ENCODE assay signal across 9 cellular contexts in the genomic region with DNA sequence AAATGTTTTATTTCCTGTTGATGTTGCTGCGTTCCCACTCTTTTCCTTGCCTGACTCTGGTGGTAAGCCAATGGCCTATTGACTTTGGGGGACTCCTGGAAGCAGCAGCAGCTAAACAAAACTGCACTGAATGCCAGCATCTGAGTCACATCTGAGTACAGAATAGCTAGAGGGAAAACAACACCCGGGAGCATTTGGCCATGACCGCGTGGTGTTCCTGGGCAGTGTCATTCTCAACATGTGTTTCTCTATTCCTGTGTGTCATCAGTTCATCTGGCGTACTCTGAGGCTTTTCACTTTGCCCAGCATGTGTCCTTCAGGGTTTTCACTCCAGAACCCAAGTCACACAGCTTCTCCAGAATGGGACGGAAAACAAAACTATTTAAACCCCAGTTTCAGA.
DNase-seq lines count a peak whose midpoint lies in the region; ATAC-seq, FAIRE-seq and TF ChIP-seq lines count a peak whose summit lies in the region.
"Had no signal": no experiment of that assay in that cellular context is flagged by ENCODE, and none has a peak within 500 bp of the region (broad histone marks: within the 10 kb centered on the region; RNA-seq: fewer than 3 reads in every experiment).

No MANE protein-coding gene starts in this region.

- H3K27ac Mint-ChIP-seq in T-helper 2 cell treated with Interferon-gamma antibody and Interleukin-4, amounts not matched to agents 5 μg/mL and 100 μg/mL, for 36 hours, result no peak overlapping the region
- H3K27ac Mint-ChIP-seq: neural progenitor cell had no signal

- DNase-seq in Daoy (ENCODE audit: low read depth) (peak; percentile 93), T1000 (lab: John Stamatoyannopoulos, UW) (peak; percentile 69), prostate gland (ENCODE audit: low spot score) (peak; percentile 23), GM12892 (ENCODE audit: insufficient read length) (no peak)
- DNase-seq in T-helper 2 cell treated with Interferon-gamma antibody and Interleukin-4, amounts not matched to agents 5 μg/mL and 100 μg/mL, for 36 hours (ENCODE audit: low spot score), result no peak

- no peaks in the 10 kb centered on the region for H3K4me1 ChIP-seq in gastroesophageal sphincter
- no peaks in the 10 kb centered on the region for H3K4me1 ChIP-seq in prostate gland (replicated peaks)
- H3K4me1 ChIP-seq: neural progenitor cell had no signal

- H3K27me3 Mint-ChIP-seq in T-helper 2 cell treated with Interferon-gamma antibody and Interleukin-4, amounts not matched to agents 5 μg/mL and 100 μg/mL, for 36 hours (ENCODE audit: low read depth), result no peaks in the 10 kb centered on the region

- H3K36me3 ChIP-seq in gastroesophageal sphincter, result no peaks in the 10 kb centered on the region
- no peaks in the 10 kb centered on the region for H3K36me3 ChIP-seq in prostate gland
- H3K36me3 ChIP-seq: neural progenitor cell had no signal

- H3K4me3 Mint-ChIP-seq in T-helper 2 cell treated with Interferon-gamma antibody and Interleukin-4, amounts not matched to agents 5 μg/mL and 100 μg/mL, for 36 hours, result no peak overlapping the region
- H3K4me3 Mint-ChIP-seq: neural progenitor cell had no signal

- H3K9me3 ChIP-seq in gastroesophageal sphincter (no peaks in the 10 kb centered on the region), prostate gland (no peaks in the 10 kb centered on the region)

- no peak for TF ChIP-seq EP300 in gastroesophageal sphincter (IDR thresholded peaks at IDR 0.05)

- TF ChIP-seq POLR2A in gastroesophageal sphincter (IDR thresholded peaks at IDR 0.05), result no peak
- no peak for TF ChIP-seq POLR2A in prostate gland (IDR thresholded peaks at IDR 0.05)
- TF ChIP-seq POLR2A in GM12892 (IDR thresholded peaks at IDR 0.05; ENCODE audit: low read depth, low read length), result no peak

- intact Hi-C loops in prostate gland (cut with DNase I), result no loop called here

- H3K27me3 ChIP-seq in gastroesophageal sphincter (no peaks in the 10 kb centered on the region), prostate gland (replicated peaks; ENCODE audit: insufficient read depth) (no peaks in the 10 kb centered on the region)
- H3K27me3 ChIP-seq: neural progenitor cell had no signal

- H3K4me3 ChIP-seq in gastroesophageal sphincter, result no peak overlapping the region
- H3K4me3 ChIP-seq in prostate gland, result no peak overlapping the region
- H3K4me3 ChIP-seq: neural progenitor cell had no signal

- H3K27ac ChIP-seq in gastroesophageal sphincter (no peak overlapping the region), prostate gland (peak overlapping the region in 1 of 2 donors; percentile 37)
- H3K27ac ChIP-seq: neural progenitor cell had no signal

- WGBS in gastroesophageal sphincter (ENCODE audit: low coverage in 1 of 2), 2 donors, result 38 to 43% methylated on average over 5 to 6 of the region's 6 CpGs
- 31% methylated on average over 6 of the region's 6 CpGs for WGBS in prostate gland

- H3K36me3 Mint-ChIP-seq in T-helper 2 cell treated with Interferon-gamma antibody and Interleukin-4, amounts not matched to agents 5 μg/mL and 100 μg/mL, for 36 hours (ENCODE audit: low read depth), result no peaks in the 10 kb centered on the region
- H3K36me3 Mint-ChIP-seq: neural progenitor cell had no signal

- no peaks in the 10 kb centered on the region for H3K9me3 Mint-ChIP-seq in T-helper 2 cell treated with Interferon-gamma antibody and Interleukin-4, amounts not matched to agents 5 μg/mL and 100 μg/mL, for 36 hours
- H3K9me3 Mint-ChIP-seq: neural progenitor cell had no signal

- ATAC-seq in gastroesophageal sphincter, result peak; percentile 69
- no peak for ATAC-seq in GM21619 (IDR thresholded peaks at IDR 0.05; ENCODE audit: unreplicated experiment)
- ATAC-seq in HG03378 (IDR thresholded peaks at IDR 0.05; ENCODE audit: unreplicated experiment), result no peak

- no peaks in the 10 kb centered on the region for H3K4me1 Mint-ChIP-seq in T-helper 2 cell treated with Interferon-gamma antibody and Interleukin-4, amounts not matched to agents 5 μg/mL and 100 μg/mL, for 36 hours (ENCODE audit: low read depth)

- no peak for FAIRE-seq in GM12892 (lab: Jason Lieb, UNC)

- no peak for TF ChIP-seq CTCF in gastroesophageal sphincter (IDR thresholded peaks at IDR 0.05)
- TF ChIP-seq CTCF in prostate gland (IDR thresholded peaks at IDR 0.05), result no peak

Comparison
In these comparisons a context has a peak if more than half of its experiments do, and no peak if none do; other contexts are left out.
1. DNase-seq: peak in Daoy (single experiment), T1000 (single experiment) and prostate gland (single experiment); none in T-helper 2 cell treated with Interferon-gamma antibody and Interleukin-4, amounts not matched to agents 5 μg/mL and 100 μg/mL, for 36 hours (single experiment) and GM12892 (single experiment).